1 cellular context compared by ENCODE assay signal in genomic region chr16:23694707-23695373, GRCh38.
TF ChIP-seq lines count a peak whose summit lies in the region.

No MANE protein-coding gene starts in this region.

TF ChIP-seq in HepG2, 621 proteins besides CTCF, POLR2A, EP300 and RAD21 (continued from another document and continues in another):
- TF ChIP-seq PLSCR1 (CRISPR knock-in tag; IDR thresholded peaks at IDR 0.05; ENCODE audit: borderline replicate concordance) (no peak), ZNF816 (CRISPR knock-in tag; IDR thresholded peaks at IDR 0.05; ENCODE audit: borderline replicate concordance) (no peak), ZNF800 (CRISPR knock-in tag; IDR thresholded peaks at IDR 0.05) (no peak), HOXA9 (CRISPR knock-in tag; IDR thresholded peaks at IDR 0.05; ENCODE audit: borderline replicate concordance) (no peak), ZNF274 (CRISPR knock-in tag; IDR thresholded peaks at IDR 0.05) (peak; percentile 87; the same call in 1 of the 2 replicates), ZC3H4 (CRISPR knock-in tag; IDR thresholded peaks at IDR 0.05; ENCODE audit: borderline replicate concordance) (no peak), PITX1 (CRISPR knock-in tag; IDR thresholded peaks at IDR 0.05) (peak; percentile 22), NFYC (CRISPR knock-in tag; IDR thresholded peaks at IDR 0.05) (no peak), CBX5 (CRISPR knock-in tag; IDR thresholded peaks at IDR 0.05; ENCODE audit: borderline replicate concordance) (0 out of 2 replicates have a peak, but pooled peaks have one; percentile 8), RBFOX2 (IDR thresholded peaks at IDR 0.05; ENCODE audit: low read depth, low read length) (no peak), ZNF17 (CRISPR knock-in tag; IDR thresholded peaks at IDR 0.05) (no peak), ZNF367 (CRISPR knock-in tag; IDR thresholded peaks at IDR 0.05; ENCODE audit: borderline replicate concordance) (no peak), TRIM24 (CRISPR knock-in tag; IDR thresholded peaks at IDR 0.05) (no peak), ZNF557 (CRISPR knock-in tag; IDR thresholded peaks at IDR 0.05) (no peak), KLF6 (CRISPR knock-in tag; IDR thresholded peaks at IDR 0.05) (no peak), ZBTB34 (CRISPR knock-in tag; IDR thresholded peaks at IDR 0.05) (no peak), MAFF (IDR thresholded peaks at IDR 0.05; ENCODE audit: low read depth, low read length) (no peak), ZNF597 (CRISPR knock-in tag; IDR thresholded peaks at IDR 0.05) (no peak), POLR2AphosphoS2 (IDR thresholded peaks at IDR 0.05; ENCODE audit: low read depth, low read length) (no peak), ZNF879 (CRISPR knock-in tag; IDR thresholded peaks at IDR 0.05) (no peak), JUNB (CRISPR knock-in tag; IDR thresholded peaks at IDR 0.05; ENCODE audit: borderline replicate concordance) (0 out of 2 replicates have a peak, but pooled peaks have one; percentile 43), ZNF263 (CRISPR knock-in tag; IDR thresholded peaks at IDR 0.05) (peak; percentile 43; the same call in 1 of the 2 replicates), ZSCAN12 (CRISPR knock-in tag; IDR thresholded peaks at IDR 0.05) (no peak), TFDP2 (CRISPR knock-in tag; IDR thresholded peaks at IDR 0.05) (no peak), SIX1 (CRISPR knock-in tag; IDR thresholded peaks at IDR 0.05; ENCODE audit: borderline replicate concordance) (no peak), BHLHE40 (IDR thresholded peaks at IDR 0.05; ENCODE audit: low read length) (no peak), ZFP1 (CRISPR knock-in tag; IDR thresholded peaks at IDR 0.05) (no peak), GPN1 (CRISPR knock-in tag; IDR thresholded peaks at IDR 0.05; ENCODE audit: borderline replicate concordance) (no peak; the same call in 1 of the 2 replicates), GPBP1L1 (CRISPR knock-in tag; IDR thresholded peaks at IDR 0.05) (no peak), MEIS1 (CRISPR knock-in tag; IDR thresholded peaks at IDR 0.05; ENCODE audit: borderline replicate concordance) (peak; percentile 91; the same call in 1 of the 2 replicates), SIN3B (IDR thresholded peaks at IDR 0.05; ENCODE audit: low read length) (no peak), PRDM10 (CRISPR knock-in tag; IDR thresholded peaks at IDR 0.05; ENCODE audit: low read depth) (no peak), ZNF282 (IDR thresholded peaks at IDR 0.05; ENCODE audit: partially characterized antibody) (no peak), TFE3 (CRISPR knock-in tag; IDR thresholded peaks at IDR 0.05) (no peak; the same call in 1 of the 2 replicates), PATZ1 (CRISPR knock-in tag; IDR thresholded peaks at IDR 0.05) (peak; percentile 13; the same call in 1 of the 2 replicates), HNRNPUL1 (IDR thresholded peaks at IDR 0.05; ENCODE audit: low read depth, low read length) (no peak), ZBTB26 (CRISPR knock-in tag; IDR thresholded peaks at IDR 0.05; ENCODE audit: borderline replicate concordance) (no peak), SMC3 (IDR thresholded peaks at IDR 0.05; ENCODE audit: low read length) (no peak), ZNF580 (CRISPR knock-in tag; IDR thresholded peaks at IDR 0.05; ENCODE audit: borderline replicate concordance, low read depth) (no peak), CEBPB (IDR thresholded peaks at IDR 0.05; ENCODE audit: borderline replicate concordance, low read depth, low read length) (no peak), ZNF790 (CRISPR knock-in tag; IDR thresholded peaks at IDR 0.05; ENCODE audit: borderline replicate concordance) (0 out of 2 replicates have a peak, but pooled peaks have one; percentile 46), NFE2 (CRISPR knock-in tag; IDR thresholded peaks at IDR 0.05) (no peak)
